In genomic region chr17:40818733-40819527, GRCh38 we compare ENCODE assay signal across 8 cellular contexts. TPM values are rescaled to one million over a fixed set of nuclear protein-coding genes. Genes with fewer than 3 reads are reported as not detected.
DNase-seq lines count a peak whose midpoint lies in the region; ATAC-seq, FAIRE-seq and TF ChIP-seq lines count a peak whose summit lies in the region.

No MANE protein-coding gene starts in this region.

- H3K36me3 ChIP-seq in KOPT-K1 (ENCODE audit: insufficient read depth, low read length) = peaks cover 11% of the 10 kb centered on the region

- DNase-seq in D721Med (ENCODE audit: insufficient read length, low spot score) (peak; percentile 19), RPMI8226 (peak; percentile 89), fibroblast of the aortic adventitia (ENCODE audit: low read depth) (peak; percentile 71), nephron progenitor cell (peak; percentile 86)
- DNase-seq in activated T-helper 9 cell treated with anti-CD3 and anti-CD28 coated beads, Interleukin-2, amount 50 U/mL, for 16 hours (ENCODE audit: low read depth) = peak; percentile 76

- peaks cover 36% of the 10 kb centered on the region for H3K36me3 Mint-ChIP-seq in nephron progenitor cell (ENCODE audit: low read depth)
- H3K36me3 Mint-ChIP-seq in stimulated activated naive CD8-positive, alpha-beta T cell treated with anti-CD3 and anti-CD28 coated beads, Interleukin-15, Interleukin-2, amounts not matched to agents 100 ng/mL and 50 ng/mL, for 24 hours (ENCODE audit: low read depth) = peaks cover 41% of the 10 kb centered on the region

- no peaks in the 10 kb centered on the region for H3K9me3 Mint-ChIP-seq in nephron progenitor cell
- H3K9me3 Mint-ChIP-seq in stimulated activated naive CD8-positive, alpha-beta T cell treated with anti-CD3 and anti-CD28 coated beads, Interleukin-15, Interleukin-2, amounts not matched to agents 100 ng/mL and 50 ng/mL, for 24 hours = no peaks in the 10 kb centered on the region

- H3K27me3 Mint-ChIP-seq in nephron progenitor cell (ENCODE audit: low read depth, poor library complexity) = peaks cover 26% of the 10 kb centered on the region
- H3K27me3 Mint-ChIP-seq in stimulated activated naive CD8-positive, alpha-beta T cell treated with anti-CD3 and anti-CD28 coated beads, Interleukin-15, Interleukin-2, amounts not matched to agents 100 ng/mL and 50 ng/mL, for 24 hours = peaks cover 11% of the 10 kb centered on the region

- ATAC-seq in GM21717 (IDR thresholded peaks at IDR 0.05; ENCODE audit: unreplicated experiment) = peak; percentile 68

- peak overlapping the region; percentile 81 for H3K27ac ChIP-seq in KOPT-K1 (ENCODE audit: low read depth, low read length, poor library complexity, severe bottlenecking)

- FAIRE-seq in D721Med (lab: Jason Lieb, UNC) = no peak

- peak overlapping the region; percentile 92 for H3K4me3 Mint-ChIP-seq in nephron progenitor cell
- peak overlapping the region; percentile 92 for H3K4me3 Mint-ChIP-seq in stimulated activated naive CD8-positive, alpha-beta T cell treated with anti-CD3 and anti-CD28 coated beads, Interleukin-15, Interleukin-2, amounts not matched to agents 100 ng/mL and 50 ng/mL, for 24 hours

- TF ChIP-seq CTCF in D721Med (IDR thresholded peaks at IDR 0.05; ENCODE audit: insufficient read depth, missing control alignments) (no peak), fibroblast of the aortic adventitia (IDR thresholded peaks at IDR 0.05; ENCODE audit: insufficient read depth, low read length) (no peak), nephron progenitor cell (IDR thresholded peaks at IDR 0.05) (no peak)

- peak overlapping the region; percentile 75 for H3K4me3 ChIP-seq in fibroblast of the aortic adventitia (ENCODE audit: low read depth, low read length)

- peak overlapping the region; percentile 86 for H3K27ac Mint-ChIP-seq in nephron progenitor cell
- H3K27ac Mint-ChIP-seq in stimulated activated naive CD8-positive, alpha-beta T cell treated with anti-CD3 and anti-CD28 coated beads, Interleukin-15, Interleukin-2, amounts not matched to agents 100 ng/mL and 50 ng/mL, for 24 hours = peak overlapping the region; percentile 80

- H3K4me1 Mint-ChIP-seq in nephron progenitor cell = peaks cover 31% of the 10 kb centered on the region
- peaks cover 25% of the 10 kb centered on the region for H3K4me1 Mint-ChIP-seq in stimulated activated naive CD8-positive, alpha-beta T cell treated with anti-CD3 and anti-CD28 coated beads, Interleukin-15, Interleukin-2, amounts not matched to agents 100 ng/mL and 50 ng/mL, for 24 hours (ENCODE audit: low read depth)

- H3K9me3 ChIP-seq in KOPT-K1 (ENCODE audit: insufficient read depth, low read length, poor library complexity, severe bottlenecking) = no peaks in the 10 kb centered on the region

RNA-seq across cellular contexts. Expression of gene KRT10, which starts 3.5 kb away (rescaled TPM):
- total RNA-seq in fibroblast of the aortic adventitia (ENCODE audit: low replicate concordance) = 12.2 TPM in 1 of 2 replicates, not detected in the other

RNA-seq across cellular contexts. Expression of gene KRT28, which starts 19.2 kb away (rescaled TPM):
- not detected in 2 replicates for total RNA-seq in fibroblast of the aortic adventitia (ENCODE audit: low replicate concordance)

RNA-seq across cellular contexts. Expression of gene KRT27, which starts 36.6 kb away (rescaled TPM):
- total RNA-seq in fibroblast of the aortic adventitia (ENCODE audit: low replicate concordance) = not detected in 2 replicates

RNA-seq across cellular contexts. Expression of gene KRT26, which starts 46.9 kb away (rescaled TPM):
- total RNA-seq in fibroblast of the aortic adventitia (ENCODE audit: low replicate concordance) = not detected in 2 replicates

RNA-seq across cellular contexts. Expression of gene KRT12, which starts 48.1 kb away (rescaled TPM):
- not detected in 2 replicates for total RNA-seq in fibroblast of the aortic adventitia (ENCODE audit: low replicate concordance)

Comparison
In these comparisons a context has a peak if more than half of its experiments do, and no peak if none do; other contexts are left out.
1. Peak in every context shown above with its lines: DNase-seq, ATAC-seq, H3K4me3 ChIP-seq and H3K27ac ChIP-seq.
2. DNase-seq: peak in every context shown above with its lines; median percentile 89 in RPMI8226; 86 in nephron progenitor cell; 76 in activated T-helper 9 cell treated with anti-CD3 and anti-CD28 coated beads, Interleukin-2, amount 50 U/mL, for 16 hours; 71 in fibroblast of the aortic adventitia; 19 in D721Med.